Comparison of ENCODE assay signal across 9 cellular contexts in the genomic region with DNA sequence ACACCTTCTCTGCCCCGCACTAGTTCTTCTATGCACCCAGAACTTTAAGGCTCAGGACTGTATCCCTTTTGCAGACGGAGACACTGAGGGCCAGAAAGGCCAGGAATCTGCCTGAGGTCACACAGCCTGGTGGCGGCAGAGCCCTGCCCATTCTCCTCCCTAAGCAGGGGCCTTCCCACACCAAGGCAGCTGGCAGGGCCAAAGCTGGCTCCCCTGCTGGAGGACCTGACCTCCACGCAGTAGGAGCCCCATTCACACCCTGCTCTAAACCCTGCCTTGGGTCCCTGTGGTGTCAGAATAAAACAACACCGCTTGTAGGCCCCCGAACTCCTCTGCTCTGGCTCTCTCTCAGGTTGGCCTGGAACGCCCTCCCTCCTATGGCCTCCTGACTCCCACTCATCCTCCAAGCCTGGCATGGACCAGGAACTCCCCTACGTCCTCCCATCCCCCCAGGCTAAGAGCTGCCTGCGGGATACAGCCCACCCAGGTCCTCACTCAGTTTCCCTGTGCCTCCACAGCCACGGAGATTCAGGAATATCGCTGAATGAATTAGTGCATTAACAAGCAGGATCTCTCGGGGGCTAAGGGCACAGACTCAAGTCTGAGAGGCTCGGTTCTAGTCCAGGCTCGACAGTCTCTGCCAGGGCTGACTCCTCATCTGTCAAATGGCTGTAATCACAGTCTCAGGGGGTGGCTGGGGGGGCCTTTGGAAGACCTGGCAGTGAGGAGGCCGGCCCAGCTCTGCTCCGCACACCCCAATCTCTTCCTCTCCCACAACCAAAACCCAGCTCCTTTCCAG. TPM values are rescaled to one million over a fixed set of nuclear protein-coding genes. Genes with fewer than 3 reads are reported as not detected.
DNase-seq lines count a peak whose midpoint lies in the region; ATAC-seq, FAIRE-seq and TF ChIP-seq lines count a peak whose summit lies in the region.
"Had no signal": no experiment of that assay in that cellular context is flagged by ENCODE, and none has a peak within 500 bp of the region (broad histone marks: within the 10 kb centered on the region; RNA-seq: fewer than 3 reads in every experiment).

No MANE protein-coding gene starts in this region.

- H4K20me1 ChIP-seq in K562 (replicated peaks; ENCODE audit: control insufficient read depth, insufficient read depth, low read length): no peaks in the 10 kb centered on the region; the same call in 1 of the 2 replicates

- H3K36me3 ChIP-seq in CD8-positive, alpha-beta T cell (ENCODE audit: insufficient read depth, low read length): peaks cover 39% of the 10 kb centered on the region
- H3K36me3 ChIP-seq in K562 (ENCODE audit: control insufficient read depth, insufficient read depth, low read length): peaks cover 52% of the 10 kb centered on the region

- no peak overlapping the region for H3K27ac ChIP-seq in CD8-positive, alpha-beta T cell (ENCODE audit: low read depth, low read length)
- peak overlapping the region; percentile 58 for H3K27ac ChIP-seq in K562 (ENCODE audit: extremely low read depth, low read depth, low read length)

- H3K9me3 ChIP-seq in CD8-positive, alpha-beta T cell (ENCODE audit: low read length): peaks cover 3% of the 10 kb centered on the region
- peaks cover 4% of the 10 kb centered on the region for H3K9me3 ChIP-seq in K562 (replicated peaks; ENCODE audit: control insufficient read depth, insufficient read depth, low read depth, low read length)

- no peaks in the 10 kb centered on the region for H3K27me3 ChIP-seq in CD8-positive, alpha-beta T cell (ENCODE audit: insufficient read depth, low read length)
- H3K27me3 ChIP-seq in K562 (ENCODE audit: control insufficient read depth in 2 of 2, insufficient read depth in 2 of 2, low read length in 2 of 2): no peaks in the 10 kb centered on the region

- intact Hi-C loops in CD8-positive, alpha-beta T cell (cut with DNase I, micrococcal nuclease): no loop called here
- intact Hi-C loops in K562 (cut with micrococcal nuclease): loop anchor here (2.0 kb wide), 1 partner anchor 20 kb away; a partner anchor contains a TSS

- no TSS peak for BruUV-seq in K562 (replicated peaks; lab: Mats Ljungman, UMichigan)

- no peak for TF ChIP-seq RAD21 in K562 (CRISPR knock-in tag; conservative IDR thresholded peaks at IDR 0.05 in 1 of 2, IDR thresholded peaks at IDR 0.05 in 1 of 2)

- TF ChIP-seq CTCF in CD8-positive, alpha-beta T cell (IDR thresholded peaks at IDR 0.05): no peak
- no peak for TF ChIP-seq CTCF in K562 (IDR thresholded peaks at IDR 0.05 in 2 of 3, conservative IDR thresholded peaks at IDR 0.05 in 1 of 3; ENCODE audit: insufficient read depth in 2 of 3, low read depth in 1 of 3, low read length in 3 of 3)

- peaks cover 27% of the 10 kb centered on the region for H3K4me1 ChIP-seq in CD8-positive, alpha-beta T cell (ENCODE audit: insufficient read depth, low read length)
- H3K4me1 ChIP-seq in K562 (replicated peaks in 1 of 2; ENCODE audit: control insufficient read depth in 2 of 2, insufficient read depth in 2 of 2, low read length in 2 of 2): peaks cover 11 to 37% of the 10 kb centered on the region in 2 experiments

- H3K4me3 Mint-ChIP-seq in CD8-positive, alpha-beta T cell: peak overlapping the region; percentile 18

- H3K27me3 Mint-ChIP-seq in CD8-positive, alpha-beta T cell (ENCODE audit: low read depth): no peaks in the 10 kb centered on the region

- H3K36me3 Mint-ChIP-seq in CD8-positive, alpha-beta T cell: peaks cover 55% of the 10 kb centered on the region

- WGBS in K562 (ENCODE audit: insufficient coverage, low coverage, missing lambda C conversion rate): 82% methylated on average over 16 of the region's 16 CpGs

- H3K9ac ChIP-seq in K562 (ENCODE audit: insufficient read depth in 1 of 2, low read depth in 2 of 2, low read length in 2 of 2): peak overlapping the region in 1 of 2 experiments; percentile 84; a peak in 2 of 4 replicates

- H3K4me1 Mint-ChIP-seq in CD8-positive, alpha-beta T cell (ENCODE audit: low read depth): peaks cover 24% of the 10 kb centered on the region

- TF ChIP-seq POLR2A in K562 (conservative IDR thresholded peaks at IDR 0.05): no peak

- in situ Hi-C loops in K562 (cut with MboI): no loop called here

- no peak for FAIRE-seq in K562 (lab: Jason Lieb, UNC)
- FAIRE-seq: frontal cortex had no signal

- peaks cover 27% of the 10 kb centered on the region for H3K79me2 ChIP-seq in K562 (ENCODE audit: control insufficient read depth, insufficient read depth, low read length)

- POLR2A ChIA-PET in CD8-positive, alpha-beta T cell (lab: Charles Lee): interaction anchor here (1.1 kb wide), 2 partner anchors 12 to 20 kb away, joined by 3 to 4 read pairs; a partner anchor contains a TSS
- POLR2A ChIA-PET in K562 (lab: Yijun Ruan, JAX): interaction anchor here (0.6 to 2.9 kb wide), 9 partner anchors 8 to 155 kb away, joined by 3 to 12 read pairs (median 3); no protein-coding TSS in a partner anchor

- peak overlapping the region; percentile 52 for H3K27ac Mint-ChIP-seq in CD8-positive, alpha-beta T cell

- no peaks in the 10 kb centered on the region for H3K9me1 ChIP-seq in K562 (ENCODE audit: control insufficient read depth, insufficient read depth, low read length)

- CTCF ChIA-PET in CD8-positive, alpha-beta T cell (lab: Charles Lee): interaction anchor here (1.1 kb wide), 1 partner anchor 27 kb away, joined by 9 read pairs; no protein-coding TSS in a partner anchor
- CTCF ChIA-PET in K562 (lab: Yijun Ruan, JAX; ENCODE audit: low intra/inter-chr PET ratio): no interaction called here

- DNase-seq in CD8-positive, alpha-beta T cell: no peak
- DNase-seq in K562 (ENCODE audit: extremely low read depth in 1 of 4, low spot score in 3 of 4) (no peak), left kidney (ENCODE audit: low read depth, low spot score) (peak; percentile 76), skeletal muscle cell (ENCODE audit: low read depth) (no peak), NCI-H82 (lab: John Stamatoyannopoulos, UW) (no peak), NK-92 (lab: John Stamatoyannopoulos, UW; ENCODE audit: unreplicated experiment) (no peak)

- no peak for ATAC-seq in CD8-positive, alpha-beta T cell
- ATAC-seq in K562: no peak
- ATAC-seq in HG03159 (IDR thresholded peaks at IDR 0.05; ENCODE audit: unreplicated experiment): no peak
- ATAC-seq in HG03354 (IDR thresholded peaks at IDR 0.05; ENCODE audit: poor library complexity, severe bottlenecking, unreplicated experiment): no peak

- H2AFZ ChIP-seq in K562 (ENCODE audit: low read depth, low read length): no peak overlapping the region

- H3K4me3 ChIP-seq in CD8-positive, alpha-beta T cell (ENCODE audit: low read depth, low read length): no peak overlapping the region
- H3K4me3 ChIP-seq in K562: no peak overlapping the region; the same call in 1 of the 2 replicates
- peak overlapping the region; percentile 24 for H3K4me3 ChIP-seq in skeletal muscle cell (ENCODE audit: low read depth, low read length)

- peaks cover 13% of the 10 kb centered on the region for H3K9me3 Mint-ChIP-seq in CD8-positive, alpha-beta T cell

- H3K4me2 ChIP-seq in K562 (ENCODE audit: insufficient read depth, low read length): peak overlapping the region; percentile 51

- no peak for TF ChIP-seq EP300 in K562 (IDR thresholded peaks at IDR 0.05; ENCODE audit: low read length)

RNA-seq across cellular contexts. Expression of a gene that starts 2.8 kb away (rescaled TPM):
- total RNA-seq in CD8-positive, alpha-beta T cell: 10 to 100 TPM; 49.8 to 56.1 TPM
- total RNA-seq in K562 (2011; cell fraction: chromatin; rRNA removed; ENCODE audit: low replicate concordance): 18.9 and 41.8 TPM in 2 replicates
- total RNA-seq in K562 (2011; cell fraction: nucleolus; rRNA removed): 25.3 and 31.9 TPM in 2 replicates
- total RNA-seq in K562 (2011; cell fraction: nucleoplasm; rRNA removed): 19.5 and 22.4 TPM in 2 replicates
- total RNA-seq in K562 (2014; rRNA removed) (13.0 and 16.0 TPM in 2 replicates), K562 (2014; rRNA removed; fragmentation: Illumina TruSeq; extraction: Trizol) (6.4 and 8.2 TPM in 2 replicates), K562 (2015; rRNA removed; fragmentation: Illumina TruSeq; extraction: Trizol) (16.8 and 17.0 TPM in 2 replicates), K562 (2021) (17.3 and 18.7 TPM in 2 replicates)
- polyA plus RNA-seq in K562 (2011; rRNA removed) (23.0 and 23.7 TPM in 2 replicates), K562 (2014; fragmentation: Illumina TruSeq; extraction: Trizol) (14.5 and 15.6 TPM in 2 replicates), K562 (2014; fragmentation: Nextera tagmentation; extraction: Ambion mirVana) (under 1 TPM; 0.13 to 0.20 TPM), K562 (2014; rRNA removed) (16.4 and 19.0 TPM in 2 replicates)
- polyA plus RNA-seq in K562 (2011; cell fraction: cytosol; rRNA removed): 30.5 and 46.9 TPM in 2 replicates
- polyA plus RNA-seq in K562 (2011; cell fraction: nucleus; rRNA removed): 51.3 and 78.0 TPM in 2 replicates
- 13.2 and 13.7 TPM in 2 replicates for polyA plus RNA-seq in K562 (2012)
- 5.5 and 6.3 TPM in 2 replicates for polyA minus RNA-seq in K562 (2011; rRNA and poly(A)+ RNA removed)
- 3.5 and 5.2 TPM in 2 replicates for polyA minus RNA-seq in K562 (2011; cell fraction: cytosol; rRNA and poly(A)+ RNA removed)
- polyA minus RNA-seq in K562 (2011; cell fraction: nucleus; rRNA and poly(A)+ RNA removed): 10.4 and 11.2 TPM in 2 replicates

RNA-seq across cellular contexts. Expression of a gene that starts 19.1 kb away (rescaled TPM):
- 10 to 100 TPM; 34.8 to 35.2 TPM for total RNA-seq in CD8-positive, alpha-beta T cell
- 1.9 and 7.3 TPM in 2 replicates for total RNA-seq in K562 (2011; cell fraction: chromatin; rRNA removed; ENCODE audit: low replicate concordance)
- 7.1 and 11.2 TPM in 2 replicates for total RNA-seq in K562 (2011; cell fraction: nucleolus; rRNA removed)
- 3.7 and 5.5 TPM in 2 replicates for total RNA-seq in K562 (2011; cell fraction: nucleoplasm; rRNA removed)
- total RNA-seq in K562 (2014; rRNA removed) (33.2 and 56.5 TPM in 2 replicates), K562 (2014; rRNA removed; fragmentation: Illumina TruSeq; extraction: Trizol) (15.1 and 22.6 TPM in 2 replicates), K562 (2015; rRNA removed; fragmentation: Illumina TruSeq; extraction: Trizol) (38.7 and 39.0 TPM in 2 replicates), K562 (2021) (67.6 and 71.8 TPM in 2 replicates)
- polyA plus RNA-seq in K562 (2011; rRNA removed) (37.2 and 44.6 TPM in 2 replicates), K562 (2014; fragmentation: Illumina TruSeq; extraction: Trizol) (68.8 and 76.7 TPM in 2 replicates), K562 (2014; fragmentation: Nextera tagmentation; extraction: Ambion mirVana) (10 to 100 TPM; 10.1 to 38.9 TPM), K562 (2014; rRNA removed) (58.1 and 73.2 TPM in 2 replicates)
- polyA plus RNA-seq in K562 (2011; cell fraction: cytosol; rRNA removed): 48.4 and 109 TPM in 2 replicates
- polyA plus RNA-seq in K562 (2011; cell fraction: nucleus; rRNA removed): 29.2 and 57.2 TPM in 2 replicates
- 69.4 and 83.0 TPM in 2 replicates for polyA plus RNA-seq in K562 (2012)
- polyA minus RNA-seq in K562 (2011; rRNA and poly(A)+ RNA removed): 10.3 and 14.5 TPM in 2 replicates
- polyA minus RNA-seq in K562 (2011; cell fraction: cytosol; rRNA and poly(A)+ RNA removed): 11.4 and 13.5 TPM in 2 replicates
- polyA minus RNA-seq in K562 (2011; cell fraction: nucleus; rRNA and poly(A)+ RNA removed): 1.2 and 2.1 TPM in 2 replicates

RNA-seq across cellular contexts. Expression of a gene that starts 20.2 kb away (rescaled TPM):
- 10 to 100 TPM; 40.0 to 47.6 TPM for total RNA-seq in CD8-positive, alpha-beta T cell
- total RNA-seq in K562 (2011; cell fraction: chromatin; rRNA removed; ENCODE audit: low replicate concordance): 24.9 and 89.8 TPM in 2 replicates
- total RNA-seq in K562 (2011; cell fraction: nucleolus; rRNA removed): 90.4 and 100 TPM in 2 replicates
- total RNA-seq in K562 (2011; cell fraction: nucleoplasm; rRNA removed): 52.6 and 55.0 TPM in 2 replicates
- total RNA-seq in K562 (2014; rRNA removed) (25.5 and 47.2 TPM in 2 replicates), K562 (2014; rRNA removed; fragmentation: Illumina TruSeq; extraction: Trizol) (2.8 and 6.6 TPM in 2 replicates), K562 (2015; rRNA removed; fragmentation: Illumina TruSeq; extraction: Trizol) (17.2 and 19.0 TPM in 2 replicates), K562 (2021) (43.1 and 47.1 TPM in 2 replicates)
- polyA plus RNA-seq in K562 (2011; rRNA removed) (14.0 and 19.4 TPM in 2 replicates), K562 (2014; fragmentation: Illumina TruSeq; extraction: Trizol) (15.4 and 34.0 TPM in 2 replicates), K562 (2014; fragmentation: Nextera tagmentation; extraction: Ambion mirVana) (1 to 10 TPM; 2.6 to 3.4 TPM), K562 (2014; rRNA removed) (26.0 and 42.6 TPM in 2 replicates)
- 30.0 and 73.0 TPM in 2 replicates for polyA plus RNA-seq in K562 (2011; cell fraction: cytosol; rRNA removed)
- polyA plus RNA-seq in K562 (2011; cell fraction: nucleus; rRNA removed): 34.4 and 63.8 TPM in 2 replicates
- 26.5 and 52.2 TPM in 2 replicates for polyA plus RNA-seq in K562 (2012)
- polyA minus RNA-seq in K562 (2011; rRNA and poly(A)+ RNA removed): 7.5 and 10.6 TPM in 2 replicates
- 30.9 and 50.2 TPM in 2 replicates for polyA minus RNA-seq in K562 (2011; cell fraction: cytosol; rRNA and poly(A)+ RNA removed)
- polyA minus RNA-seq in K562 (2011; cell fraction: nucleus; rRNA and poly(A)+ RNA removed): 24.7 and 25.8 TPM in 2 replicates

RNA-seq across cellular contexts. Expression of a gene that starts 34.0 kb away (rescaled TPM):
- 1 to 10 TPM; 5.1 to 7.4 TPM for total RNA-seq in CD8-positive, alpha-beta T cell
- 4.2 and 9.4 TPM in 2 replicates for total RNA-seq in K562 (2011; cell fraction: chromatin; rRNA removed; ENCODE audit: low replicate concordance)
- 7.7 and 10.1 TPM in 2 replicates for total RNA-seq in K562 (2011; cell fraction: nucleolus; rRNA removed)
- total RNA-seq in K562 (2011; cell fraction: nucleoplasm; rRNA removed): 4.3 and 4.5 TPM in 2 replicates
- total RNA-seq in K562 (2014; rRNA removed) (2.5 and 3.1 TPM in 2 replicates), K562 (2014; rRNA removed; fragmentation: Illumina TruSeq; extraction: Trizol) (0.80 and 1.2 TPM in 2 replicates), K562 (2015; rRNA removed; fragmentation: Illumina TruSeq; extraction: Trizol) (0.58 and 1.3 TPM in 2 replicates), K562 (2021) (3.0 and 3.7 TPM in 2 replicates)
- polyA plus RNA-seq in K562 (2011; rRNA removed) (1.2 and 1.6 TPM in 2 replicates), K562 (2014; fragmentation: Illumina TruSeq; extraction: Trizol) (0.82 and 1.2 TPM in 2 replicates), K562 (2014; fragmentation: Nextera tagmentation; extraction: Ambion mirVana) (under 1 TPM; 0.18 to 0.41 TPM), K562 (2014; rRNA removed) (4.3 and 4.8 TPM in 2 replicates)
- polyA plus RNA-seq in K562 (2011; cell fraction: cytosol; rRNA removed): 1.8 and 2.2 TPM in 2 replicates
- 12.7 and 14.3 TPM in 2 replicates for polyA plus RNA-seq in K562 (2011; cell fraction: nucleus; rRNA removed)
- polyA plus RNA-seq in K562 (2012): 1.7 and 5.0 TPM in 2 replicates
- 0.75 TPM in 1 of 2 replicates, not detected in the other for polyA minus RNA-seq in K562 (2011; rRNA and poly(A)+ RNA removed)
- polyA minus RNA-seq in K562 (2011; cell fraction: cytosol; rRNA and poly(A)+ RNA removed): 3.0 TPM in 1 of 2 replicates, not detected in the other
- polyA minus RNA-seq in K562 (2011; cell fraction: nucleus; rRNA and poly(A)+ RNA removed): 2.6 TPM in 2 replicates

RNA-seq across cellular contexts. Expression of a gene that starts 41.1 kb away (rescaled TPM):
- total RNA-seq in CD8-positive, alpha-beta T cell: 10 to 100 TPM; 40.2 to 42.7 TPM
- 99.6 and 215 TPM in 2 replicates for total RNA-seq in K562 (2011; cell fraction: chromatin; rRNA removed; ENCODE audit: low replicate concordance)
- 168 and 199 TPM in 2 replicates for total RNA-seq in K562 (2011; cell fraction: nucleolus; rRNA removed)
- total RNA-seq in K562 (2011; cell fraction: nucleoplasm; rRNA removed): 195 and 215 TPM in 2 replicates
- 56.6 and 88.7 TPM in 2 replicates for total RNA-seq in K562 (2014; rRNA removed)
- total RNA-seq in K562 (2014; rRNA removed; fragmentation: Illumina TruSeq; extraction: Trizol): 48.1 and 53.8 TPM in 2 replicates
- total RNA-seq in K562 (2015; rRNA removed; fragmentation: Illumina TruSeq; extraction: Trizol): 71.1 and 73.4 TPM in 2 replicates
- 95.3 and 102 TPM in 2 replicates for total RNA-seq in K562 (2021)
- polyA plus RNA-seq in K562 (2011; rRNA removed): 93.8 and 101 TPM in 2 replicates
- polyA plus RNA-seq in K562 (2011; cell fraction: cytosol; rRNA removed): 131 and 200 TPM in 2 replicates
- 142 and 205 TPM in 2 replicates for polyA plus RNA-seq in K562 (2011; cell fraction: nucleus; rRNA removed)
- polyA plus RNA-seq in K562 (2012): 83.9 and 86.2 TPM in 2 replicates
- polyA plus RNA-seq in K562 (2014; fragmentation: Illumina TruSeq; extraction: Trizol): 126 and 142 TPM in 2 replicates
- polyA plus RNA-seq in K562 (2014; fragmentation: Nextera tagmentation; extraction: Ambion mirVana): 10 to 100 TPM; 43.5 to 69.3 TPM
- polyA plus RNA-seq in K562 (2014; rRNA removed): 104 and 107 TPM in 2 replicates
- polyA minus RNA-seq in K562 (2011; rRNA and poly(A)+ RNA removed): 54.4 and 75.4 TPM in 2 replicates
- 56.3 and 59.9 TPM in 2 replicates for polyA minus RNA-seq in K562 (2011; cell fraction: cytosol; rRNA and poly(A)+ RNA removed)
- polyA minus RNA-seq in K562 (2011; cell fraction: nucleus; rRNA and poly(A)+ RNA removed): 64.1 and 85.1 TPM in 2 replicates
